15 cellular contexts compared by ENCODE assay signal in the genomic region with DNA sequence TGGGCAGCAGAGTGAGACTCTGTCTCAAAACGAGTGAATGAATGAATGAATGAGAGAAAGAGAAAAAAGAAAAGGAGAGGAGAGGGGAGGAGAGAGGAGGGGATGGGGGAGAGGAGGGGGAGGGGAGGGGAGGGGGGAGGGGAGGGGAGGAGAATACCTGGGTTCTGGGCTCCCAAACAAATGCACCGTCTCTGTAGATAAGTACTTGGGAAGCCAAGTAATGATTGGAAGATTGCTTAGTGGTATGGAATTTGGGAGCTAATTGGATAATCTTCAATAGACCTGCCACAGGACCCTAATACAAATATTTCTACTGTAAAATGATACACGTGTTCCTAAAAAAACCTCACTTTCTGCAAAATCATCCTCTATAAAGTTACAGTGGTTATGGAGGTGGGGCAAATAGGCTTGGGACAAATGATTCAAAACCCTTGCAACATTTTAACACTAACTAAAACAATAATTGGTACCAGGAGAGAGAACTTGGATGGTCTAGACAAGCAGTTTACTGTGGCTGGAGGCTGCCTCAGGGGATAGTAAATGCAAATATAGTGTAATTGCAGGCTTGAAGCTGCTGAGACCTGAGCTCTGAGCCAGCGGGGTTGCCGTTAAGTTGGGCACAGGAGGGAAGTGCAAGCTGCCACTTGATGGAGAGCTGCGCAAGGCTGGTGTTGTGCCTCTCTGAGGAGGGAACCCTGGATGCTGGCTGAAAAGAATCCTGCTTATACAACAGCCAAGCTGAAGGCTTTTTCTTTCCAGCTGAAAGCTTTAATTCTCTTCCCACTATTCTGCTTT. TPM values are rescaled to one million over a fixed set of nuclear protein-coding genes. Genes with fewer than 3 reads are reported as not detected.
DNase-seq lines count a peak whose midpoint lies in the region; ATAC-seq, FAIRE-seq and TF ChIP-seq lines count a peak whose summit lies in the region.
"Had no signal": no experiment of that assay in that cellular context is flagged by ENCODE, and none has a peak within 500 bp of the region (broad histone marks: within the 10 kb centered on the region; RNA-seq: fewer than 3 reads in every experiment).

No MANE protein-coding gene starts in this region.

- TF ChIP-seq EP300 in HepG2 (IDR thresholded peaks at IDR 0.05; ENCODE audit: low read depth in 2 of 2, low read length in 2 of 2) = no peak
- TF ChIP-seq EP300 in HepG2 (CRISPR knock-in tag; IDR thresholded peaks at IDR 0.05; ENCODE audit: borderline replicate concordance) = no peak
- TF ChIP-seq EP300 in GM12878 (IDR thresholded peaks at IDR 0.05; ENCODE audit: borderline replicate concordance in 1 of 2, control insufficient read depth in 1 of 2, low read depth in 2 of 2, low read length in 2 of 2) = no peak

- H2BK15ac ChIP-seq in mesenchymal stem cell (ENCODE audit: low read depth, poor library complexity, severe bottlenecking) = no peak overlapping the region

- no peak overlapping the region for H2BK120ac ChIP-seq in mesenchymal stem cell (ENCODE audit: low read depth, low read length)

- TF ChIP-seq RAD21 in HepG2 (CRISPR knock-in tag; IDR thresholded peaks at IDR 0.05) (no peak), GM12878 (IDR thresholded peaks at IDR 0.05; ENCODE audit: insufficient read depth, low read depth, low read length) (no peak)

- H3K79me2 ChIP-seq in HepG2 (ENCODE audit: insufficient read depth, low read length) = no peaks in the 10 kb centered on the region
- no peaks in the 10 kb centered on the region for H3K79me2 ChIP-seq in GM12878 (ENCODE audit: control insufficient read depth, insufficient read depth, low read length)

- TF ChIP-seq CTCF in HepG2 (CRISPR knock-in tag; IDR thresholded peaks at IDR 0.05) (no peak), right lobe of liver (IDR thresholded peaks at IDR 0.05) (no peak), GM12878 (IDR thresholded peaks at IDR 0.05 in 2 of 3, conservative IDR thresholded peaks at IDR 0.05 in 1 of 3; ENCODE audit: control insufficient read depth in 2 of 3, extremely low read depth in 1 of 3, insufficient read depth in 1 of 3, low read depth in 3 of 3, low read length in 3 of 3) (no peak)

- H3K79me1 ChIP-seq in mesenchymal stem cell (replicated peaks; ENCODE audit: low read length, poor library complexity, severe bottlenecking) = no peaks in the 10 kb centered on the region

- H3K14ac ChIP-seq in mesenchymal stem cell (ENCODE audit: low read length in 2 of 2) = no peak overlapping the region

- CTCF ChIA-PET in HepG2 (lab: Yijun Ruan, JAX; ENCODE audit: low intra/inter-chr PET ratio, low total read pairs) (no interaction called here), GM12878 (lab: Yijun Ruan, JAX) (interaction anchor here (1.0 to 3.0 kb wide), 3 partner anchors 9 to 34 kb away, joined by 3 to 21 read pairs (median 3); a partner anchor contains a TSS)

- H4K91ac ChIP-seq in mesenchymal stem cell (ENCODE audit: low read length) = no peak overlapping the region

- no peak overlapping the region for H3K23ac ChIP-seq in mesenchymal stem cell (ENCODE audit: low read length in 2 of 2)

- H2BK5ac ChIP-seq in mesenchymal stem cell (ENCODE audit: low read depth, low read length, poor library complexity, severe bottlenecking) = no peak overlapping the region

- no peak overlapping the region for H2BK12ac ChIP-seq in mesenchymal stem cell (ENCODE audit: low read length in 2 of 2)

- H3K27ac ChIP-seq in HepG2 (ENCODE audit: extremely low read length, insufficient read depth, low read length) = no peak overlapping the region
- no peak overlapping the region for H3K27ac ChIP-seq in right lobe of liver
- no peak overlapping the region for H3K27ac ChIP-seq in GM12878 (ENCODE audit: control insufficient read depth, insufficient read depth)
- H3K27ac ChIP-seq in mesenchymal stem cell (ENCODE audit: low read length, poor library complexity, severe bottlenecking) = no peak overlapping the region
- H3K27ac ChIP-seq: tibial nerve had no signal

- in situ Hi-C loops in HepG2 (cut with HindIII; ENCODE audit: extremely low pct_ligation_motif_present, low pct_unique_long_range_greater_than_20kb) (no loop called here), GM12878 (cut with MboI) (no loop called here)

- BruUV-seq in HepG2 (replicated peaks; lab: Mats Ljungman, UMichigan) = no TSS peak
- no TSS peak for BruUV-seq in GM12878 (replicated peaks; lab: Mats Ljungman, UMichigan)

- H4K8ac ChIP-seq in mesenchymal stem cell (ENCODE audit: low read length) = no peak overlapping the region

- SMC1A ChIA-PET in GM12878 (lab: Charles Lee; ENCODE audit: uncharacterized antibody, unreplicated experiment) = interaction anchor here (1.1 to 2.3 kb wide), 2 partner anchors 11 to 47 kb away, joined by 3 to 9 read pairs; no protein-coding TSS in a partner anchor

- H3K27me3 ChIP-seq in HepG2 (ENCODE audit: control insufficient read depth in 1 of 2, insufficient read depth in 2 of 2, low read length in 2 of 2) (peaks cover 2 to 4% of the 10 kb centered on the region in 2 experiments; a peak in 1 of 5 replicates), right lobe of liver (no peaks in the 10 kb centered on the region), GM12878 (replicated peaks in 1 of 2; ENCODE audit: control insufficient read depth in 2 of 2, insufficient read depth in 2 of 2, low read length in 1 of 2) (no peaks in the 10 kb centered on the region), mesenchymal stem cell (ENCODE audit: control insufficient read depth in 1 of 2, insufficient read depth in 1 of 2, low read length in 2 of 2) (peaks cover 57 to 58% of the 10 kb centered on the region in 2 experiments)

- intact Hi-C loops in HepG2 (cut with micrococcal nuclease; ENCODE audit: unreplicated experiment) = no loop called here
- intact Hi-C loops in right lobe of liver (cut with DNase I) = no loop called here
- intact Hi-C loops in GM12878 (cut with micrococcal nuclease; ENCODE audit: unreplicated experiment) = no loop called here

- H3K4me3 ChIP-seq in HepG2 (replicated peaks in 1 of 3; ENCODE audit: insufficient read depth in 1 of 3, low read depth in 2 of 3, low read length in 3 of 3) (no peak overlapping the region), right lobe of liver (no peak overlapping the region), GM12878 (no peak overlapping the region), mesenchymal stem cell (ENCODE audit: insufficient read depth in 1 of 2, low read depth in 1 of 2, low read length in 2 of 2) (no peak overlapping the region)
- H3K4me3 ChIP-seq: tibial nerve had no signal

- no peaks in the 10 kb centered on the region for H3K4me1 ChIP-seq in HepG2 (ENCODE audit: insufficient read depth, low read length)
- H3K4me1 ChIP-seq in right lobe of liver = no peaks in the 10 kb centered on the region
- H3K4me1 ChIP-seq in GM12878 (ENCODE audit: control insufficient read depth, insufficient read depth, low read length) = peaks cover 7% of the 10 kb centered on the region; the same call in 1 of the 2 replicates
- H3K4me1 ChIP-seq in mesenchymal stem cell (ENCODE audit: control insufficient read depth, insufficient read depth, low read depth, low read length) = no peaks in the 10 kb centered on the region
- H3K4me1 ChIP-seq: tibial nerve had no signal

- no peak overlapping the region for H2AK5ac ChIP-seq in mesenchymal stem cell (ENCODE audit: low read length, severe bottlenecking)

- WGBS in HepG2 (ENCODE audit: low lambda C conversion rate) = 19% methylated on average over 5 of the region's 6 CpGs
- WGBS in right lobe of liver (ENCODE audit: insufficient coverage, low coverage, low lambda C conversion rate, missing lambda C conversion rate) = 39% methylated on average over 6 of the region's 6 CpGs
- WGBS in GM12878 (ENCODE audit: insufficient coverage, insufficient replicate concordance, low lambda C conversion rate, missing lambda C conversion rate) = 31% methylated on average over 6 of the region's 6 CpGs
- 18% methylated on average over 3 of the region's 6 CpGs for WGBS in mesenchymal stem cell

- H3K4me2 ChIP-seq in HepG2 (ENCODE audit: low read depth, low read length) (no peak overlapping the region), GM12878 (ENCODE audit: control insufficient read depth, insufficient read depth) (no peak overlapping the region), mesenchymal stem cell (ENCODE audit: low read length, poor library complexity, severe bottlenecking) (no peak overlapping the region)

- H3K36me3 ChIP-seq in HepG2 (replicated peaks in 1 of 2; ENCODE audit: control insufficient read depth in 1 of 2, insufficient read depth in 2 of 2, low read length in 2 of 2) (no peaks in the 10 kb centered on the region), right lobe of liver (no peaks in the 10 kb centered on the region), GM12878 (ENCODE audit: control insufficient read depth in 2 of 2, insufficient read depth in 2 of 2, low read length in 1 of 2) (no peaks in the 10 kb centered on the region), mesenchymal stem cell (ENCODE audit: control insufficient read depth in 1 of 2, insufficient read depth in 2 of 2, low read depth in 1 of 2, low read length in 2 of 2) (no peaks in the 10 kb centered on the region)
- H3K36me3 ChIP-seq: tibial nerve had no signal

- TF ChIP-seq POLR2A in HepG2 (IDR thresholded peaks at IDR 0.05; ENCODE audit: insufficient read depth in 1 of 2, low read depth in 2 of 2, low read length in 2 of 2) = no peak
- no peak for TF ChIP-seq POLR2A in right lobe of liver (IDR thresholded peaks at IDR 0.05)
- TF ChIP-seq POLR2A in GM12878 (IDR thresholded peaks at IDR 0.05; ENCODE audit: low read depth, low read length) = no peak

- no peak overlapping the region for H3K9ac ChIP-seq in HepG2 (ENCODE audit: insufficient read depth, low read depth, low read length)
- no peak overlapping the region for H3K9ac ChIP-seq in GM12878 (ENCODE audit: control insufficient read depth, insufficient read depth, low read length)
- no peak overlapping the region for H3K9ac ChIP-seq in mesenchymal stem cell (ENCODE audit: low read length)

- DNase-seq in HepG2 (ENCODE audit: low spot score) (no peak), right lobe of liver (no peak), NCI-H1694 treated with DMSO at 0.1 percent for 48 hours (lab: John Stamatoyannopoulos, UW) (peak; percentile 69), GM12878 (ENCODE audit: low read depth, low spot score) (no peak), retina (peak; percentile 21), SKM-1 (lab: John Stamatoyannopoulos, UW; ENCODE audit: unreplicated experiment) (no peak), mesenchymal stem cell (no peak)
- DNase-seq: kidney glomerular epithelial cell; stimulated activated CD4-positive, alpha-beta T cell treated with anti-CD3 and anti-CD28 coated beads, Interleukin-1b, Interleukin-23, amount 100 ng/mL, for 48 hours; stimulated activated CD8-positive, alpha-beta memory T cell treated with anti-CD3 and anti-CD28 coated beads, Interleukin-4, amount 100 ng/mL, for 48 hours; SW 1271 had no signal

- no peak for FAIRE-seq in HepG2 (lab: Jason Lieb, UNC)
- no peak for FAIRE-seq in GM12878 (lab: Jason Lieb, UNC)
- FAIRE-seq: endothelial cell of umbilical vein had no signal

- no peak overlapping the region for H3K4ac ChIP-seq in mesenchymal stem cell (ENCODE audit: low read depth in 1 of 2, low read length in 2 of 2)

- H2AFZ ChIP-seq in HepG2 (ENCODE audit: low read length) (no peak overlapping the region), GM12878 (ENCODE audit: control insufficient read depth, low read depth, low read length) (no peak overlapping the region), mesenchymal stem cell (ENCODE audit: low read depth, low read length) (no peak overlapping the region)

- H3K18ac ChIP-seq in mesenchymal stem cell (ENCODE audit: low read depth in 1 of 2, low read length in 2 of 2) = no peak overlapping the region

- H3K9me3 ChIP-seq in HepG2 (ENCODE audit: low read length) (no peaks in the 10 kb centered on the region), right lobe of liver (no peaks in the 10 kb centered on the region), GM12878 (replicated peaks; ENCODE audit: control insufficient read depth, insufficient read depth, low read length) (no peaks in the 10 kb centered on the region), mesenchymal stem cell (ENCODE audit: control insufficient read depth, low read length) (no peaks in the 10 kb centered on the region)
- H3K9me3 ChIP-seq: tibial nerve had no signal

- H4K20me1 ChIP-seq in HepG2 (ENCODE audit: insufficient read depth, low read length) = no peaks in the 10 kb centered on the region
- no peaks in the 10 kb centered on the region for H4K20me1 ChIP-seq in GM12878 (ENCODE audit: control insufficient read depth, insufficient read depth)

- RAD21 ChIA-PET in GM12878 (lab: Charles Lee; ENCODE audit: unreplicated experiment) = no interaction called here

- ATAC-seq in HepG2 (no peak), right lobe of liver (no peak), GM12878 (0 out of 3 replicates have a peak, but pooled peaks have one; percentile 16), HG03039 (IDR thresholded peaks at IDR 0.05; ENCODE audit: unreplicated experiment) (no peak)

- POLR2A ChIA-PET in HepG2 (lab: Yijun Ruan, JAX) = no interaction called here
- POLR2A ChIA-PET in GM12878 (lab: Charles Lee) = no interaction called here

RNA-seq across cellular contexts. Expression of a gene that starts 3.5 kb away (rescaled TPM):
- not detected in 2 replicates for total RNA-seq in HepG2 (2016; rRNA removed; fragmentation: Illumina TruSeq; extraction: Trizol)
- not detected in 2 replicates for total RNA-seq in HepG2 (2016; cell fraction: cytosol; rRNA removed; fragmentation: Illumina TruSeq; extraction: Trizol; ENCODE audit: low read depth)
- not detected in 2 replicates for total RNA-seq in HepG2 (2016; cell fraction: insoluble cytoplasmic fraction; rRNA removed; fragmentation: Illumina TruSeq; extraction: Trizol)
- total RNA-seq in HepG2 (2016; cell fraction: membrane; rRNA removed; fragmentation: Illumina TruSeq; extraction: Trizol) = not detected in 2 replicates
- total RNA-seq in HepG2 (2016; cell fraction: nucleus; rRNA removed; fragmentation: Illumina TruSeq; extraction: Trizol) = not detected in 2 replicates
- not detected in 2 replicates for polyA plus RNA-seq in HepG2 (2011; rRNA removed)
- polyA plus RNA-seq in HepG2 (2011; cell fraction: cytosol; rRNA removed) = not detected in 2 replicates
- polyA plus RNA-seq in HepG2 (2011; cell fraction: nucleus; rRNA removed) = not detected in 2 replicates
- not detected in 2 replicates for polyA plus RNA-seq in HepG2 (2012)
- polyA plus RNA-seq in HepG2 (2016; cell fraction: cytosol; fragmentation: Illumina TruSeq; extraction: Trizol; ENCODE audit: low read depth) = not detected in 2 replicates
- polyA plus RNA-seq in HepG2 (2016; cell fraction: insoluble cytoplasmic fraction; fragmentation: Illumina TruSeq; extraction: Trizol; ENCODE audit: low read depth) = not detected in 2 replicates
- not detected in 2 replicates for polyA plus RNA-seq in HepG2 (2016; cell fraction: membrane; fragmentation: Illumina TruSeq; extraction: Trizol; ENCODE audit: low read depth)
- not detected in 2 replicates for polyA plus RNA-seq in HepG2 (2016; cell fraction: nucleus; fragmentation: Illumina TruSeq; extraction: Trizol; ENCODE audit: insufficient read depth, low read depth)
- polyA minus RNA-seq in HepG2 (2011; rRNA and poly(A)+ RNA removed; ENCODE audit: low replicate concordance) = 0.10 TPM in 1 of 2 replicates, not detected in the other
- polyA minus RNA-seq in HepG2 (2011; cell fraction: cytosol; rRNA and poly(A)+ RNA removed) = not detected in 2 replicates
- not detected in 2 replicates for polyA minus RNA-seq in HepG2 (2011; cell fraction: nucleus; rRNA and poly(A)+ RNA removed)
- 1 to 10 TPM in 2 of 6 experiments, under 1 TPM in 1, not detected in 3; 0.09 to 2.9 (median 1.0) TPM for total RNA-seq in right lobe of liver
- total RNA-seq in GM12878 (2013; cell fraction: nucleolus; rRNA removed) = not detected in 2 replicates
- 0.05 TPM in 1 of 2 replicates, not detected in the other for total RNA-seq in GM12878 (2014; rRNA removed)
- total RNA-seq in GM12878 (2014; rRNA removed; fragmentation: Illumina TruSeq; extraction: Trizol) = 0.09 and 0.14 TPM in 2 replicates
- 0.28 TPM in 1 of 2 replicates, not detected in the other for total RNA-seq in GM12878 (2021)
- not detected for polyA plus RNA-seq in GM12878 (2011; ENCODE audit: low read depth)
- 0.04 TPM in 1 of 2 replicates, not detected in the other for polyA plus RNA-seq in GM12878 (2011; rRNA removed)
- not detected in 2 replicates for polyA plus RNA-seq in GM12878 (2011; cell fraction: cytosol; rRNA removed)
- not detected in 2 replicates for polyA plus RNA-seq in GM12878 (2011; cell fraction: nucleus; rRNA removed)
- polyA plus RNA-seq in GM12878 (2012) = not detected in 2 replicates
- 0.09 and 0.10 TPM in 2 replicates for polyA plus RNA-seq in GM12878 (2014; fragmentation: Illumina TruSeq; extraction: Trizol)
- under 1 TPM; 0.03 to 0.18 TPM for polyA plus RNA-seq in GM12878 (2014; fragmentation: Nextera tagmentation; extraction: Ambion mirVana)
- polyA plus RNA-seq in GM12878 (2014; rRNA removed) = 0.09 TPM in 1 of 2 replicates, not detected in the other
- polyA plus RNA-seq in GM12878 (2016; fragmentation: Nextera tagmentation; extraction: Ambion mirVana) = not detected
- polyA minus RNA-seq in GM12878 (2011; rRNA and poly(A)+ RNA removed) = not detected in 2 replicates
- not detected in 2 replicates for polyA minus RNA-seq in GM12878 (2011; cell fraction: cytosol; rRNA and poly(A)+ RNA removed)
- polyA minus RNA-seq in GM12878 (2011; cell fraction: nucleus; rRNA and poly(A)+ RNA removed) = not detected in 2 replicates
- not detected for polyA plus RNA-seq in mesenchymal stem cell (2013, experiment 1 of 2)
- polyA plus RNA-seq in mesenchymal stem cell (2013, experiment 2 of 2) = not detected
- total RNA-seq: endothelial cell of umbilical vein, HT1080, tibial nerve had no signal
- polyA plus RNA-seq: endothelial cell of umbilical vein had no signal

RNA-seq across cellular contexts. Expression of a gene that starts 12.2 kb away (rescaled TPM):
- total RNA-seq in HepG2 (2016; rRNA removed; fragmentation: Illumina TruSeq; extraction: Trizol) (18.6 and 21.5 TPM in 2 replicates), right lobe of liver (10 to 100 TPM in 1 of 6 experiments, 1 to 10 TPM in 5; 5.7 to 14.7 (median 8.3) TPM), GM12878 (2014; rRNA removed) (17.8 and 20.3 TPM in 2 replicates), GM12878 (2014; rRNA removed; fragmentation: Illumina TruSeq; extraction: Trizol) (20.9 and 21.0 TPM in 2 replicates), GM12878 (2021) (12.7 and 13.9 TPM in 2 replicates)
- 5.1 and 6.9 TPM in 2 replicates for total RNA-seq in HepG2 (2016; cell fraction: cytosol; rRNA removed; fragmentation: Illumina TruSeq; extraction: Trizol; ENCODE audit: low read depth)
- total RNA-seq in HepG2 (2016; cell fraction: insoluble cytoplasmic fraction; rRNA removed; fragmentation: Illumina TruSeq; extraction: Trizol) = 17.8 and 21.7 TPM in 2 replicates
- total RNA-seq in HepG2 (2016; cell fraction: membrane; rRNA removed; fragmentation: Illumina TruSeq; extraction: Trizol) = 13.1 and 14.0 TPM in 2 replicates
- total RNA-seq in HepG2 (2016; cell fraction: nucleus; rRNA removed; fragmentation: Illumina TruSeq; extraction: Trizol) = 19.3 and 21.1 TPM in 2 replicates
- polyA plus RNA-seq in HepG2 (2011; rRNA removed) (8.7 and 10.5 TPM in 2 replicates), GM12878 (2011; rRNA removed) (19.2 and 23.0 TPM in 2 replicates), GM12878 (2014; fragmentation: Illumina TruSeq; extraction: Trizol) (23.6 and 24.4 TPM in 2 replicates), GM12878 (2014; fragmentation: Nextera tagmentation; extraction: Ambion mirVana) (1 to 10 TPM; 5.8 to 7.7 TPM), GM12878 (2014; rRNA removed) (14.4 and 15.6 TPM in 2 replicates), GM12878 (2016; fragmentation: Nextera tagmentation; extraction: Ambion mirVana) (10 to 100 TPM; 11.9 to 15.0 TPM)
- 5.8 and 10.2 TPM in 2 replicates for polyA plus RNA-seq in HepG2 (2011; cell fraction: cytosol; rRNA removed)
- polyA plus RNA-seq in HepG2 (2011; cell fraction: nucleus; rRNA removed) = 8.7 and 9.0 TPM in 2 replicates
- polyA plus RNA-seq in HepG2 (2012) = 7.6 and 8.2 TPM in 2 replicates
- 5.2 and 5.5 TPM in 2 replicates for polyA plus RNA-seq in HepG2 (2016; cell fraction: cytosol; fragmentation: Illumina TruSeq; extraction: Trizol; ENCODE audit: low read depth)
- polyA plus RNA-seq in HepG2 (2016; cell fraction: insoluble cytoplasmic fraction; fragmentation: Illumina TruSeq; extraction: Trizol; ENCODE audit: low read depth) = 16.8 and 17.3 TPM in 2 replicates
- 8.8 and 10.8 TPM in 2 replicates for polyA plus RNA-seq in HepG2 (2016; cell fraction: membrane; fragmentation: Illumina TruSeq; extraction: Trizol; ENCODE audit: low read depth)
- polyA plus RNA-seq in HepG2 (2016; cell fraction: nucleus; fragmentation: Illumina TruSeq; extraction: Trizol; ENCODE audit: insufficient read depth, low read depth) = 13.7 and 21.3 TPM in 2 replicates
- polyA minus RNA-seq in HepG2 (2011; rRNA and poly(A)+ RNA removed; ENCODE audit: low replicate concordance) = 7.5 and 16.1 TPM in 2 replicates
- polyA minus RNA-seq in HepG2 (2011; cell fraction: cytosol; rRNA and poly(A)+ RNA removed) = 3.9 and 6.8 TPM in 2 replicates
- polyA minus RNA-seq in HepG2 (2011; cell fraction: nucleus; rRNA and poly(A)+ RNA removed) = 28.2 and 32.2 TPM in 2 replicates
- total RNA-seq in GM12878 (2013; cell fraction: nucleolus; rRNA removed) = 18.1 and 20.8 TPM in 2 replicates
- 10.0 TPM for polyA plus RNA-seq in GM12878 (2011; ENCODE audit: low read depth)
- 11.5 and 13.4 TPM in 2 replicates for polyA plus RNA-seq in GM12878 (2011; cell fraction: cytosol; rRNA removed)
- 15.0 and 15.8 TPM in 2 replicates for polyA plus RNA-seq in GM12878 (2011; cell fraction: nucleus; rRNA removed)
- 7.7 and 13.3 TPM in 2 replicates for polyA plus RNA-seq in GM12878 (2012)
- 12.7 and 26.7 TPM in 2 replicates for polyA minus RNA-seq in GM12878 (2011; rRNA and poly(A)+ RNA removed)
- polyA minus RNA-seq in GM12878 (2011; cell fraction: cytosol; rRNA and poly(A)+ RNA removed) = 2.3 and 7.3 TPM in 2 replicates
- 7.0 and 10.5 TPM in 2 replicates for polyA minus RNA-seq in GM12878 (2011; cell fraction: nucleus; rRNA and poly(A)+ RNA removed)
- 9.9 TPM for polyA plus RNA-seq in mesenchymal stem cell (2013, experiment 1 of 2)
- 9.7 TPM for polyA plus RNA-seq in mesenchymal stem cell (2013, experiment 2 of 2)

RNA-seq across cellular contexts. Expression of a gene that starts 48.6 kb away (rescaled TPM):
- total RNA-seq in HepG2 (2016; rRNA removed; fragmentation: Illumina TruSeq; extraction: Trizol) (22.1 and 67.0 TPM in 2 replicates), right lobe of liver (10 to 100 TPM in 5 of 6 experiments, 1 to 10 TPM in 1; 8.2 to 38.0 (median 30.6) TPM), GM12878 (2014; rRNA removed) (20.4 and 24.5 TPM in 2 replicates), GM12878 (2014; rRNA removed; fragmentation: Illumina TruSeq; extraction: Trizol) (34.4 and 41.8 TPM in 2 replicates), GM12878 (2021) (239 and 244 TPM in 2 replicates)
- 19.9 and 21.3 TPM in 2 replicates for total RNA-seq in HepG2 (2016; cell fraction: cytosol; rRNA removed; fragmentation: Illumina TruSeq; extraction: Trizol; ENCODE audit: low read depth)
- 20.8 and 59.2 TPM in 2 replicates for total RNA-seq in HepG2 (2016; cell fraction: insoluble cytoplasmic fraction; rRNA removed; fragmentation: Illumina TruSeq; extraction: Trizol)
- 40.3 and 40.9 TPM in 2 replicates for total RNA-seq in HepG2 (2016; cell fraction: membrane; rRNA removed; fragmentation: Illumina TruSeq; extraction: Trizol)
- total RNA-seq in HepG2 (2016; cell fraction: nucleus; rRNA removed; fragmentation: Illumina TruSeq; extraction: Trizol) = 43.6 and 45.8 TPM in 2 replicates
- polyA plus RNA-seq in HepG2 (2011; rRNA removed) (30.3 and 37.5 TPM in 2 replicates), GM12878 (2011; rRNA removed) (79.8 and 96.4 TPM in 2 replicates), GM12878 (2014; fragmentation: Illumina TruSeq; extraction: Trizol) (419 and 544 TPM in 2 replicates), GM12878 (2014; fragmentation: Nextera tagmentation; extraction: Ambion mirVana) (100 to 1,000 TPM in 1 of 2 experiments, 10 to 100 TPM in 1; 85.9 to 204 TPM), GM12878 (2014; rRNA removed) (138 and 143 TPM in 2 replicates), GM12878 (2016; fragmentation: Nextera tagmentation; extraction: Ambion mirVana) (100 to 1,000 TPM; 272 to 284 TPM)
- polyA plus RNA-seq in HepG2 (2011; cell fraction: cytosol; rRNA removed) = 14.5 and 21.7 TPM in 2 replicates
- polyA plus RNA-seq in HepG2 (2011; cell fraction: nucleus; rRNA removed) = 9.4 and 15.4 TPM in 2 replicates
- 239 and 295 TPM in 2 replicates for polyA plus RNA-seq in HepG2 (2012)
- 128 and 145 TPM in 2 replicates for polyA plus RNA-seq in HepG2 (2016; cell fraction: cytosol; fragmentation: Illumina TruSeq; extraction: Trizol; ENCODE audit: low read depth)
- polyA plus RNA-seq in HepG2 (2016; cell fraction: insoluble cytoplasmic fraction; fragmentation: Illumina TruSeq; extraction: Trizol; ENCODE audit: low read depth) = 375 and 395 TPM in 2 replicates
- 226 and 237 TPM in 2 replicates for polyA plus RNA-seq in HepG2 (2016; cell fraction: membrane; fragmentation: Illumina TruSeq; extraction: Trizol; ENCODE audit: low read depth)
- 223 and 239 TPM in 2 replicates for polyA plus RNA-seq in HepG2 (2016; cell fraction: nucleus; fragmentation: Illumina TruSeq; extraction: Trizol; ENCODE audit: insufficient read depth, low read depth)
- polyA minus RNA-seq in HepG2 (2011; rRNA and poly(A)+ RNA removed; ENCODE audit: low replicate concordance) = 10.5 and 18.2 TPM in 2 replicates
- polyA minus RNA-seq in HepG2 (2011; cell fraction: cytosol; rRNA and poly(A)+ RNA removed) = 36.3 and 51.7 TPM in 2 replicates
- polyA minus RNA-seq in HepG2 (2011; cell fraction: nucleus; rRNA and poly(A)+ RNA removed) = 39.5 and 51.6 TPM in 2 replicates
- total RNA-seq in GM12878 (2013; cell fraction: nucleolus; rRNA removed) = 19.4 and 27.4 TPM in 2 replicates
- 190 TPM for polyA plus RNA-seq in GM12878 (2011; ENCODE audit: low read depth)
- polyA plus RNA-seq in GM12878 (2011; cell fraction: cytosol; rRNA removed) = 27.8 and 36.5 TPM in 2 replicates
- polyA plus RNA-seq in GM12878 (2011; cell fraction: nucleus; rRNA removed) = 28.7 and 45.7 TPM in 2 replicates
- polyA plus RNA-seq in GM12878 (2012) = 332 and 355 TPM in 2 replicates
- polyA minus RNA-seq in GM12878 (2011; rRNA and poly(A)+ RNA removed) = 28.0 and 32.2 TPM in 2 replicates
- 41.0 and 41.8 TPM in 2 replicates for polyA minus RNA-seq in GM12878 (2011; cell fraction: cytosol; rRNA and poly(A)+ RNA removed)
- 16.4 and 40.0 TPM in 2 replicates for polyA minus RNA-seq in GM12878 (2011; cell fraction: nucleus; rRNA and poly(A)+ RNA removed)
- 207 TPM for polyA plus RNA-seq in mesenchymal stem cell (2013, experiment 1 of 2)
- polyA plus RNA-seq in mesenchymal stem cell (2013, experiment 2 of 2) = 208 TPM

Comparison
In these comparisons a context has a peak if more than half of its experiments do, and no peak if none do; other contexts are left out.
1. DNase-seq: peak in NCI-H1694 treated with DMSO at 0.1 percent for 48 hours (single experiment) and retina (single experiment); none in HepG2 (single experiment), right lobe of liver (0 of 3), GM12878 (single experiment), SKM-1 (single experiment) and mesenchymal stem cell (single experiment).